Comparison of ENCODE assay signal across 8 cellular contexts in genomic region chr2:10122500-10123280, GRCh38. TPM values are rescaled to one million over a fixed set of nuclear protein-coding genes. Genes with fewer than 3 reads are reported as not detected.
DNase-seq lines count a peak whose midpoint lies in the region; ATAC-seq and TF ChIP-seq lines count a peak whose summit lies in the region.

Gene RRM2 (plus strand): TSS chr2:10122739. CDS start chr2:10122799, 60 bp downstream.

- peak; percentile 79 for ATAC-seq in RWPE2 (ENCODE audit: low read depth)
- peak; percentile 68 for ATAC-seq in activated T-helper 17 cell treated with anti-CD3 and anti-CD28 coated beads, Interleukin-2, amount 50 U/mL, for 72 hours (replicated peaks)
- ATAC-seq in stimulated activated naive CD8-positive, alpha-beta T cell treated with anti-CD3 and anti-CD28 coated beads, Interleukin-15, Interleukin-2, amounts not matched to agents 100 U/mL and 50 U/mL, for 24 hours = peak; percentile 87

- TF ChIP-seq CTCF in RWPE2 (IDR thresholded peaks at IDR 0.05; ENCODE audit: poor library complexity, severe bottlenecking) (no peak), nephron progenitor cell (IDR thresholded peaks at IDR 0.05) (no peak)

- H3K27me3 ChIP-seq in H7 (ENCODE audit: control insufficient read depth, insufficient read depth, low read length) (no peaks in the 10 kb centered on the region), RWPE2 (ENCODE audit: insufficient read depth, poor library complexity, severe bottlenecking) (no peaks in the 10 kb centered on the region)

- peak within 1 kb of the TSS; percentile 90 for H3K27ac ChIP-seq in RWPE2 (ENCODE audit: poor library complexity, severe bottlenecking)

- H3K4me3 ChIP-seq in H7 (ENCODE audit: insufficient read depth, low read depth, low read length) = peak within 1 kb of the TSS; percentile 96
- peak within 1 kb of the TSS; percentile 55 for H3K4me3 ChIP-seq in RWPE2 (ENCODE audit: severe bottlenecking)

- H3K9me3 ChIP-seq in ES-I3 (ENCODE audit: control insufficient read depth, insufficient read depth, low read length) = no peaks in the 10 kb centered on the region
- H3K9me3 ChIP-seq in RWPE2 (ENCODE audit: severe bottlenecking) = no peaks in the 10 kb centered on the region

- H3K27me3 Mint-ChIP-seq in activated T-helper 17 cell treated with anti-CD3 and anti-CD28 coated beads, Interleukin-2, amount 50 U/mL, for 72 hours = no peaks in the 10 kb centered on the region
- no peaks in the 10 kb centered on the region for H3K27me3 Mint-ChIP-seq in nephron progenitor cell (ENCODE audit: low read depth, poor library complexity)

- peaks cover 22% of the 10 kb centered on the region for H3K4me1 Mint-ChIP-seq in activated T-helper 17 cell treated with anti-CD3 and anti-CD28 coated beads, Interleukin-2, amount 50 U/mL, for 72 hours
- H3K4me1 Mint-ChIP-seq in nephron progenitor cell = peaks cover 54% of the 10 kb centered on the region

- peaks cover 76% of the 10 kb centered on the region for H3K36me3 Mint-ChIP-seq in activated T-helper 17 cell treated with anti-CD3 and anti-CD28 coated beads, Interleukin-2, amount 50 U/mL, for 72 hours (ENCODE audit: low read depth)
- H3K36me3 Mint-ChIP-seq in nephron progenitor cell (ENCODE audit: low read depth) = peaks cover 23% of the 10 kb centered on the region

- DNase-seq in H7 (peak; percentile 98), M059J (ENCODE audit: low read depth) (peak; percentile 93), RWPE2 (ENCODE audit: low spot score) (peak; percentile 98), fibroblast of the conjunctiva (ENCODE audit: low read depth) (peak; percentile 84), nephron progenitor cell (peak; percentile 97)
- DNase-seq in stimulated activated naive CD8-positive, alpha-beta T cell treated with anti-CD3 and anti-CD28 coated beads, Interleukin-15, Interleukin-2, amounts not matched to agents 100 U/mL and 50 U/mL, for 24 hours = peak; percentile 97

- H3K9ac ChIP-seq in ES-I3 (ENCODE audit: low read depth, low read length) = peak within 1 kb of the TSS; percentile 76

- H3K4me3 Mint-ChIP-seq in activated T-helper 17 cell treated with anti-CD3 and anti-CD28 coated beads, Interleukin-2, amount 50 U/mL, for 72 hours = peak within 1 kb of the TSS; percentile 100
- H3K4me3 Mint-ChIP-seq in nephron progenitor cell = peak within 1 kb of the TSS; percentile 93

- H3K4me1 ChIP-seq in ES-I3 (ENCODE audit: insufficient read depth, low read length) = peaks cover 3% of the 10 kb centered on the region; the same call in 1 of the 2 replicates
- H3K4me1 ChIP-seq in RWPE2 (ENCODE audit: insufficient read depth, poor library complexity, severe bottlenecking) = peaks cover 20% of the 10 kb centered on the region

- H3K36me3 ChIP-seq in ES-I3 (ENCODE audit: insufficient read depth, low read length) (peaks cover 24% of the 10 kb centered on the region), H7 (replicated peaks; ENCODE audit: control insufficient read depth, insufficient read depth, low read length) (peaks cover 24% of the 10 kb centered on the region), RWPE2 (ENCODE audit: low read depth) (peaks cover 50% of the 10 kb centered on the region)

- H3K9me3 Mint-ChIP-seq in activated T-helper 17 cell treated with anti-CD3 and anti-CD28 coated beads, Interleukin-2, amount 50 U/mL, for 72 hours = no peaks in the 10 kb centered on the region
- H3K9me3 Mint-ChIP-seq in nephron progenitor cell = no peaks in the 10 kb centered on the region

- H3K27ac Mint-ChIP-seq in activated T-helper 17 cell treated with anti-CD3 and anti-CD28 coated beads, Interleukin-2, amount 50 U/mL, for 72 hours = peak within 1 kb of the TSS; percentile 96
- peak within 1 kb of the TSS; percentile 87 for H3K27ac Mint-ChIP-seq in nephron progenitor cell

RNA-seq across cellular contexts. Expression of gene RRM2, which starts in this region (rescaled TPM):
- total RNA-seq in H7 (2014; rRNA removed; shearing (Covaris generic)) = 56.7 and 71.9 TPM in 2 replicates
- 110 and 170 TPM in 2 replicates for total RNA-seq in M059J (2014; rRNA removed; shearing (Covaris generic))
- total RNA-seq in activated T-helper 17 cell treated with anti-CD3 and anti-CD28 coated beads, Interleukin-2, amount 50 U/mL, for 72 hours = 100 to 1,000 TPM; 515 to 567 TPM

Comparison
In these comparisons a context has a peak if more than half of its experiments do, and no peak if none do; other contexts are left out.
1. Peak in every context shown above with its lines: DNase-seq, ATAC-seq, H3K4me3 ChIP-seq and H3K27ac ChIP-seq.